In the genomic region with DNA sequence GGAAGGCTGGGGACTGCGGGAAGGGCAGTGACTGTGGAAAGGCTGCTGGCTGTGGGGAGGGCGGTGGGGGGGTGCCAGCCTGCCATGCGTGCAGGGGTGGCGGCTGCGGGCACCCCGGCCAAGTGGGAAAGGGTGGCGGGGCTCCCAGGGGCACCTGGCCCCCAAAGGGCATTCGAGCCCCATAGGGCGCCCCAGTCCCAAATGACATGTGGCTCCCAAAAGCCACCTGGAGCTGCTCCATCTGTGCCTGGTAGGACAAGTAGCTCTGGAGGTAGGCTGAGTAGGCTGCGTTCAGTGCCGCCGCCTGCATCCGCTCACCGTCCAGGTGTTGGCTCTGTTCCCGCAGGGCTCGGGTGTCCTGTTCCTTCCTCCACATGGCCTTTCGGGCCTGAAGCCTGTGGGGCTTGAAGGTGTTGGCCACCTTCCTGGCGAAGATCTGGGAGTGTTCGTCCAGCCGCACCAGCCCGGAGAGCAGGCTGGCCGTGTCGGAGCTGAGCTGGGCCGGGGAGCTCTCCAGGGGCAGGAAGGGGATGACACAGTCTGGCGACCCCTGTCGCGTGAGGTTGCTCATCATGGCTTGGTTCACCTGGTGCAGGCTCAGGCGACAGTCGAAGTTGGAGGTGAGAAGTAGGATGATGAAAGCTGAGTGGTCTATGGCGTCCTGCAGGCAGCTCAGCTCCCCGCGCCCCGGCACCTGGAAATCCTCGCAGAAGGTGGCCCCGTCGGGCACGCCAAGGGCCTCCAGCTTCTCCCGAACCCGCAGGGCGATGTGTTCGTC, we compare ENCODE assay signal across 12 cellular contexts. TPM values are rescaled to one million over a fixed set of nuclear protein-coding genes. Genes with fewer than 3 reads are reported as not detected.
DNase-seq lines count a peak whose midpoint lies in the region; ATAC-seq and TF ChIP-seq lines count a peak whose summit lies in the region.
"Had no signal": no experiment of that assay in that cellular context is flagged by ENCODE, and none has a peak within 500 bp of the region (broad histone marks: within the 10 kb centered on the region; RNA-seq: fewer than 3 reads in every experiment).

No MANE protein-coding gene starts in this region.

- DNase-seq in CD14-positive monocyte (ENCODE audit: low spot score) = no peak
- peak; percentile 33 to 81 for DNase-seq in psoas muscle
- no peak for DNase-seq in erythroblast (lab: John Stamatoyannopoulos, UW)
- no peak for DNase-seq in activated naive CD4-positive, alpha-beta T cell treated with anti-CD3 and anti-CD28 coated beads, Interleukin-2, amount 50 U/mL, for 72 hours (ENCODE audit: low spot score in 2 of 2)
- no peak for DNase-seq in SW480 (ENCODE audit: low spot score)
- DNase-seq in GM19238 (ENCODE audit: insufficient read length, low spot score) = no peak
- DNase-seq: activated CD4-positive, alpha-beta T cell treated with anti-CD3 and anti-CD28 coated beads, Interleukin-2, amount 10 ng/mL, durations not matched to agents 7 days and 5 days; RPMI8226; T-helper 2 cell had no signal

- intact Hi-C loops in CD14-positive monocyte (cut with micrococcal nuclease) (no loop called here), psoas muscle (cut with DNase I) (loop anchor here in 1 of 2 donors (10.0 kb wide), 1 partner anchor 218 kb away; no protein-coding TSS in a partner anchor)

- H3K27ac ChIP-seq in KOPT-K1 (ENCODE audit: low read depth, low read length, poor library complexity, severe bottlenecking) (peak overlapping the region; percentile 5), cingulate gyrus (ENCODE audit: low read depth, low read length) (peak overlapping the region; percentile 39), psoas muscle (peak overlapping the region; percentile 93)
- H3K27ac ChIP-seq: thyroid gland had no signal

- peak overlapping the region in 4 of 7 donors; percentile 14 to 100 (median 46) for H3K27ac Mint-ChIP-seq in CD14-positive monocyte
- peak overlapping the region in 1 of 2 donors; percentile 71 for H3K27ac Mint-ChIP-seq in activated naive CD4-positive, alpha-beta T cell treated with anti-CD3 and anti-CD28 coated beads, Interleukin-2, amount 50 U/mL, for 72 hours

- H3K9me3 ChIP-seq in KOPT-K1 (ENCODE audit: insufficient read depth, low read length, poor library complexity, severe bottlenecking) (no peaks in the 10 kb centered on the region), psoas muscle (no peaks in the 10 kb centered on the region)
- H3K9me3 ChIP-seq: thyroid gland had no signal

- peaks cover 35% of the 10 kb centered on the region for H3K4me1 ChIP-seq in psoas muscle

- peaks cover 30% of the 10 kb centered on the region for H3K4me1 Mint-ChIP-seq in CD14-positive monocyte

- peaks cover 24% of the 10 kb centered on the region; the same call in 1 of the 2 replicates for H3K36me3 ChIP-seq in KOPT-K1 (ENCODE audit: insufficient read depth, low read length)
- peaks cover 3 to 37% of the 10 kb centered on the region in 2 donors for H3K36me3 ChIP-seq in psoas muscle (ENCODE audit: insufficient read depth in 1 of 2, low read depth in 1 of 2)

- H3K9me3 Mint-ChIP-seq in CD14-positive monocyte = peaks cover 0 to 4% (median 0%) of the 10 kb centered on the region in 7 donors
- H3K9me3 Mint-ChIP-seq in activated naive CD4-positive, alpha-beta T cell treated with anti-CD3 and anti-CD28 coated beads, Interleukin-2, amount 50 U/mL, for 72 hours = peaks cover 5 to 8% of the 10 kb centered on the region in 2 donors
- H3K9me3 Mint-ChIP-seq: activated CD4-positive, alpha-beta T cell treated with anti-CD3 and anti-CD28 coated beads, Interleukin-2, amount 10 ng/mL, durations not matched to agents 7 days and 5 days had no signal

- whole genome bisulfite sequencing in psoas muscle, 3 donors = 70 to 86% (median 78%) methylated on average over 41 of the region's 41 CpGs

- no peaks in the 10 kb centered on the region for H3K27me3 ChIP-seq in psoas muscle (ENCODE audit: insufficient read depth in 3 of 3, low read length in 2 of 3)
- H3K27me3 ChIP-seq: thyroid gland had no signal

- peaks cover 36 to 50% of the 10 kb centered on the region in 2 donors for H3K36me3 Mint-ChIP-seq in CD14-positive monocyte
- H3K36me3 Mint-ChIP-seq in activated naive CD4-positive, alpha-beta T cell treated with anti-CD3 and anti-CD28 coated beads, Interleukin-2, amount 50 U/mL, for 72 hours = peaks cover 0 to 27% of the 10 kb centered on the region in 2 donors

- no peak overlapping the region for H3K4me3 Mint-ChIP-seq in CD14-positive monocyte

- ATAC-seq in psoas muscle = peak in 3 of 4 donors; percentile 19 to 63 (median 36)
- ATAC-seq in activated naive CD4-positive, alpha-beta T cell treated with anti-CD3 and anti-CD28 coated beads, Interleukin-2, amount 50 U/mL, for 72 hours = no peak

- TF ChIP-seq POLR2A in erythroblast (IDR thresholded peaks at IDR 0.05; ENCODE audit: low read length) = no peak

- peak overlapping the region; percentile 45 for H3K4me3 ChIP-seq in psoas muscle
- H3K4me3 ChIP-seq: thyroid gland had no signal

- TF ChIP-seq CTCF in CD14-positive monocyte (IDR thresholded peaks at IDR 0.05) = no peak
- TF ChIP-seq CTCF in psoas muscle (IDR thresholded peaks at IDR 0.05) = no peak

- peaks cover 0 to 6% (median 0%) of the 10 kb centered on the region in 3 donors for H3K27me3 Mint-ChIP-seq in CD14-positive monocyte (ENCODE audit: low read depth in 3 of 3)
- H3K27me3 Mint-ChIP-seq: activated CD4-positive, alpha-beta T cell treated with anti-CD3 and anti-CD28 coated beads, Interleukin-2, amount 10 ng/mL, durations not matched to agents 7 days and 5 days had no signal

RNA-seq across cellular contexts. Expression of gene TICAM1, which starts 14.9 kb away (rescaled TPM):
- 1 to 10 TPM; 5.9 to 9.2 TPM for polyA plus RNA-seq in CD14-positive monocyte
- 10 to 100 TPM in 3 of 4 donors, 1 to 10 TPM in 1; 9.0 to 17.0 (median 14.2) TPM for total RNA-seq in psoas muscle
- 10 to 100 TPM in 1 of 3 donors, 1 to 10 TPM in 2; 7.4 to 11.4 (median 8.7) TPM for polyA plus RNA-seq in psoas muscle
- 10 to 100 TPM; 18.8 to 27.5 TPM for total RNA-seq in activated naive CD4-positive, alpha-beta T cell treated with anti-CD3 and anti-CD28 coated beads, Interleukin-2, amount 50 U/mL, for 72 hours

RNA-seq across cellular contexts. Expression of gene FEM1A, which starts 25.0 kb away (rescaled TPM):
- 1 to 10 TPM; 2.1 to 2.4 TPM for polyA plus RNA-seq in CD14-positive monocyte
- total RNA-seq in psoas muscle = 100 to 1,000 TPM; 135 to 210 (median 149) TPM
- 100 to 1,000 TPM in 1 of 3 donors, 10 to 100 TPM in 2; 63.2 to 214 (median 96.3) TPM for polyA plus RNA-seq in psoas muscle
- total RNA-seq in activated naive CD4-positive, alpha-beta T cell treated with anti-CD3 and anti-CD28 coated beads, Interleukin-2, amount 50 U/mL, for 72 hours = 10 to 100 TPM in 1 of 2 donors, 1 to 10 TPM in 1; 9.3 to 11.4 TPM

RNA-seq across cellular contexts. Expression of gene PLIN3, which starts 50.9 kb away (rescaled TPM):
- polyA plus RNA-seq in CD14-positive monocyte = 100 to 1,000 TPM; 138 to 151 TPM
- 100 to 1,000 TPM in 2 of 4 donors, 10 to 100 TPM in 2; 67.2 to 251 (median 90.0) TPM for total RNA-seq in psoas muscle
- 100 to 1,000 TPM in 2 of 3 donors, 10 to 100 TPM in 1; 75.3 to 309 (median 142) TPM for polyA plus RNA-seq in psoas muscle
- total RNA-seq in activated naive CD4-positive, alpha-beta T cell treated with anti-CD3 and anti-CD28 coated beads, Interleukin-2, amount 50 U/mL, for 72 hours = 10 to 100 TPM; 47.5 TPM

Comparison
In these comparisons a context has a peak if more than half of its experiments do, and no peak if none do; other contexts are left out.
1. DNase-seq: peak in psoas muscle (2 of 2); none in CD14-positive monocyte (single experiment), erythroblast (0 of 2), activated naive CD4-positive, alpha-beta T cell treated with anti-CD3 and anti-CD28 coated beads, Interleukin-2, amount 50 U/mL, for 72 hours (0 of 2), SW480 (single experiment) and GM19238 (single experiment).
2. H3K27ac ChIP-seq: peak in every context shown above with its lines; median percentile 93 in psoas muscle; 39 in cingulate gyrus; 5 in KOPT-K1.
3. ATAC-seq: peak in psoas muscle (3 of 4); none in activated naive CD4-positive, alpha-beta T cell treated with anti-CD3 and anti-CD28 coated beads, Interleukin-2, amount 50 U/mL, for 72 hours (0 of 2).
4. RNA of gene FEM1A, which starts 25.0 kb away (total RNA-seq): 135 to 210 TPM in psoas muscle; 9.3 to 11.4 TPM in activated naive CD4-positive, alpha-beta T cell treated with anti-CD3 and anti-CD28 coated beads, Interleukin-2, amount 50 U/mL, for 72 hours; every median in the first group is over 10 times any median in the second.